Comparison of ENCODE assay signal across 16 cellular contexts in genomic region chr6:158142789-158143188, GRCh38. TPM values are rescaled to one million over a fixed set of nuclear protein-coding genes. Genes with fewer than 3 reads are reported as not detected.
DNase-seq lines count a peak whose midpoint lies in the region; ATAC-seq, FAIRE-seq and TF ChIP-seq lines count a peak whose summit lies in the region.
"Had no signal": no experiment of that assay in that cellular context is flagged by ENCODE, and none has a peak within 500 bp of the region (broad histone marks: within the 10 kb centered on the region; RNA-seq: fewer than 3 reads in every experiment).

No MANE protein-coding gene starts in this region.

- intact Hi-C loops in pancreas (cut with DNase I) (no loop called here), testis (cut with DNase I; ENCODE audit: low total_unique reads) (no loop called here)

- H3K4me3 ChIP-seq in RWPE2 (ENCODE audit: severe bottlenecking): no peak overlapping the region
- H3K4me3 ChIP-seq in pancreas: no peak overlapping the region
- H3K4me3 ChIP-seq in testis: no peak overlapping the region
- H3K4me3 ChIP-seq in H7 (ENCODE audit: insufficient read depth, low read depth, low read length): no peak overlapping the region
- H3K4me3 ChIP-seq: ascending aorta, esophagus squamous epithelium, ovary, thoracic aorta had no signal

- H3K36me3 ChIP-seq in RWPE2 (ENCODE audit: low read depth) (no peaks in the 10 kb centered on the region), pancreas (no peaks in the 10 kb centered on the region), testis (ENCODE audit: low read depth, missing control alignments) (no peaks in the 10 kb centered on the region), H7 (replicated peaks; ENCODE audit: control insufficient read depth, insufficient read depth, low read length) (no peaks in the 10 kb centered on the region)
- H3K36me3 ChIP-seq: ovary had no signal

- H3K27ac ChIP-seq in RWPE2 (ENCODE audit: poor library complexity, severe bottlenecking): no peak overlapping the region
- H3K27ac ChIP-seq in pancreas: peak overlapping the region in 1 of 4 donors; percentile 12
- no peak overlapping the region for H3K27ac ChIP-seq in testis
- H3K27ac ChIP-seq: ascending aorta, ovary, thoracic aorta had no signal

- no peaks in the 10 kb centered on the region for H3K27me3 ChIP-seq in RWPE2 (ENCODE audit: insufficient read depth, poor library complexity, severe bottlenecking)
- H3K27me3 ChIP-seq in pancreas: no peaks in the 10 kb centered on the region
- no peaks in the 10 kb centered on the region for H3K27me3 ChIP-seq in testis
- no peaks in the 10 kb centered on the region for H3K27me3 ChIP-seq in H7 (ENCODE audit: control insufficient read depth, insufficient read depth, low read length)
- H3K27me3 ChIP-seq: ascending aorta, esophagus squamous epithelium, ovary had no signal

- no peak for FAIRE-seq in pancreas (lab: Jason Lieb, UNC)
- FAIRE-seq: GM12891 had no signal

- DNase-seq in EL: peak; percentile 69
- DNase-seq in RWPE2 (ENCODE audit: low spot score): peak; percentile 68
- DNase-seq in fibroblast of peridontal ligament (ENCODE audit: extremely low read depth): peak; percentile 78
- DNase-seq in pancreas: peak in 3 of 6 donors; percentile 26 to 38 (median 32)
- no peak for DNase-seq in testis
- DNase-seq in SHP77 treated with DMSO at 0.1 percent for 48 hours (lab: John Stamatoyannopoulos, UW): no peak
- no peak for DNase-seq in H7
- DNase-seq: CD8-positive, alpha-beta memory T cell; esophagus squamous epithelium; NCI-H1436; ovary; T1000 had no signal

- ATAC-seq in RWPE2 (ENCODE audit: low read depth) (peak; percentile 98), pancreas (peak; percentile 53 to 90 (median 84)), HG03175 (IDR thresholded peaks at IDR 0.05; ENCODE audit: unreplicated experiment) (no peak)

- no peaks in the 10 kb centered on the region for H3K9me3 ChIP-seq in RWPE2 (ENCODE audit: severe bottlenecking)
- no peaks in the 10 kb centered on the region for H3K9me3 ChIP-seq in pancreas
- no peaks in the 10 kb centered on the region for H3K9me3 ChIP-seq in testis
- H3K9me3 ChIP-seq: ascending aorta, esophagus squamous epithelium, ovary, thoracic aorta had no signal

- no peak for TF ChIP-seq POLR2A in testis (IDR thresholded peaks at IDR 0.05)

- H3K4me1 ChIP-seq in RWPE2 (ENCODE audit: insufficient read depth, poor library complexity, severe bottlenecking) (no peaks in the 10 kb centered on the region), pancreas (no peaks in the 10 kb centered on the region), testis (no peaks in the 10 kb centered on the region)
- H3K4me1 ChIP-seq: ascending aorta, esophagus squamous epithelium had no signal

- TF ChIP-seq CTCF in RWPE2 (IDR thresholded peaks at IDR 0.05; ENCODE audit: poor library complexity, severe bottlenecking) (no peak), pancreas (IDR thresholded peaks at IDR 0.05) (no peak), testis (IDR thresholded peaks at IDR 0.05) (no peak)

RNA-seq across cellular contexts. Expression of gene SERAC1, which starts 25.3 kb away (rescaled TPM):
- total RNA-seq in pancreas (10 to 100 TPM in 1 of 6 donors, 1 to 10 TPM in 5; 7.0 to 14.3 (median 8.1) TPM), testis (10 to 100 TPM in 1 of 2 donors, 1 to 10 TPM in 1; 9.8 to 20.2 TPM)
- polyA plus RNA-seq in pancreas (10 to 100 TPM in 1 of 2 donors, 1 to 10 TPM in 1; 6.3 to 13.1 TPM), testis (ENCODE audit: insufficient read depth, low read depth, low replicate concordance) (15.2 TPM)
- 14.4 and 19.2 TPM in 2 replicates for total RNA-seq in H7 (2014; rRNA removed; shearing (Covaris generic))

RNA-seq across cellular contexts. Expression of gene GTF2H5, which starts 25.4 kb away (rescaled TPM):
- total RNA-seq in pancreas (10 to 100 TPM in 1 of 6 donors, 1 to 10 TPM in 5; 7.0 to 12.5 (median 8.7) TPM), testis (1 to 10 TPM; 5.0 to 5.7 TPM)
- polyA plus RNA-seq in pancreas (10 to 100 TPM in 1 of 2 donors, 1 to 10 TPM in 1; 3.8 to 11.9 TPM), testis (ENCODE audit: insufficient read depth, low read depth, low replicate concordance) (36.6 TPM)
- total RNA-seq in H7 (2014; rRNA removed; shearing (Covaris generic)): 4.4 and 5.6 TPM in 2 replicates

Comparison
In these comparisons a context has a peak if more than half of its experiments do, and no peak if none do; other contexts are left out.
1. DNase-seq: peak in EL (single experiment), RWPE2 (single experiment) and fibroblast of peridontal ligament (single experiment); none in testis (single experiment), SHP77 treated with DMSO at 0.1 percent for 48 hours (single experiment) and H7 (single experiment).